In the genomic region with DNA sequence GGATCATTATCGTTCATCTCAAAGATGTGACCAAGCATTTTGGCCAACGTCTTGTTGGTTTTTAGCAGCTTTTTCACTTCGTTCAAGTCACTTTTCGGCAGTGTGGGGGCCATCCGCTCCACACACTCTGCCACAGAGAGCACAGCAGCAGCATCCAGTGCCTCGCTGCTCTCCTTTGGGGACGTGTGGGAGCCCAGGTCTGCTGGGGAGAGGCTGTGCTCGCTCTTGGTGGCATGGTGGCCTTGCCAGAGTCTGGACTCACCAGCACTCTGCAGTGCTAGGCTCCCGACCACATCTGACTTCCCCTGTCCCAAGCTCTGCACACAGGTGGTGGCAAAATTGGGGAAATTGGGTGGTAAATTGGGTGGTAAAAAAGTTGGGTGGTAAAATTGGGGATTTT, we compare ENCODE assay signal across 1 cellular context.
TF ChIP-seq lines count a peak whose summit lies in the region.

No MANE protein-coding gene starts in this region.

TF ChIP-seq in WTC11, 78 proteins besides CTCF, POLR2A, EP300 and RAD21 (continued from another document):
- TF ChIP-seq ZSCAN18 (CRISPR knock-in tag; IDR thresholded peaks at IDR 0.05) (no peak), STAT6 (CRISPR knock-in tag; conservative IDR thresholded peaks at IDR 0.05; ENCODE audit: low read depth) (no peak), TCF7 (CRISPR knock-in tag; IDR thresholded peaks at IDR 0.05; ENCODE audit: low read depth) (no peak), E2F4 (CRISPR knock-in tag; IDR thresholded peaks at IDR 0.05; ENCODE audit: borderline replicate concordance, low read depth) (no peak), SP1 (CRISPR knock-in tag; conservative IDR thresholded peaks at IDR 0.05) (no peak), GRHL2 (CRISPR knock-in tag; IDR thresholded peaks at IDR 0.05; ENCODE audit: insufficient replicate concordance, severe bottlenecking) (no peak), CDX4 (CRISPR knock-in tag; IDR thresholded peaks at IDR 0.05; ENCODE audit: borderline replicate concordance) (no peak)
- TF ChIP-seq, protein P1, sequence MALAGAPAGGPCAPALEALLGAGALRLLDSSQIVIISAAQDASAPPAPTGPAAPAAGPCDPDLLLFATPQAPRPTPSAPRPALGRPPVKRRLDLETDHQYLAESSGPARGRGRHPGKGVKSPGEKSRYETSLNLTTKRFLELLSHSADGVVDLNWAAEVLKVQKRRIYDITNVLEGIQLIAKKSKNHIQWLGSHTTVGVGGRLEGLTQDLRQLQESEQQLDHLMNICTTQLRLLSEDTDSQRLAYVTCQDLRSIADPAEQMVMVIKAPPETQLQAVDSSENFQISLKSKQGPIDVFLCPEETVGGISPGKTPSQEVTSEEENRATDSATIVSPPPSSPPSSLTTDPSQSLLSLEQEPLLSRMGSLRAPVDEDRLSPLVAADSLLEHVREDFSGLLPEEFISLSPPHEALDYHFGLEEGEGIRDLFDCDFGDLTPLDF (CRISPR knock-in tag; IDR thresholded peaks at IDR 0.05) = no peak
